24 cellular contexts compared by ENCODE assay signal in the genomic region with DNA sequence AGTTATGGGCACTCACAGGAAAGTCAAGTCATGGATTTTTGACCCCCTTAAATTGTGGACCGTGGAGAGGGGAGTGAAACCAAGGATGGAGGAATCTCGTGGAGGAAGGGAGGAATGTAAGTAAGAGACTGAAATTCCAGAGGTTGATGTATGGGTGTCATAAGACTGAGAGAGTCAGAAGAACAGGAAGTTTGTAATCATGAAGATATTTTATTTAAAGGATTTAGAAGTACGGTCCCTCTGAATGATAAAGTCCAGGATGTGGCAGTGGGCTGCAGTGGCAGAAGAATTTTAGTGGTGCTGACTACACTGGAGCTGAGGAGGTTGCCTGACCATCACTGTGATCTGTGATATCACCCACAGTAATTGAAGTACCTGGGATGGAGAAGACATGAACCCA. TPM values are rescaled to one million over a fixed set of nuclear protein-coding genes. Genes with fewer than 3 reads are reported as not detected.
DNase-seq lines count a peak whose midpoint lies in the region; ATAC-seq and TF ChIP-seq lines count a peak whose summit lies in the region.
"Had no signal": no experiment of that assay in that cellular context is flagged by ENCODE, and none has a peak within 500 bp of the region (broad histone marks: within the 10 kb centered on the region; RNA-seq: fewer than 3 reads in every experiment).

No MANE protein-coding gene starts in this region.

- H3K4me1 Mint-ChIP-seq in activated T-helper 17 cell treated with anti-CD3 and anti-CD28 coated beads, Interleukin-2, amount 50 U/mL, for 72 hours = peaks cover 2% of the 10 kb centered on the region
- H3K4me1 Mint-ChIP-seq: CD8-positive, alpha-beta memory T cell had no signal

- H3K27me3 Mint-ChIP-seq in activated T-helper 17 cell treated with anti-CD3 and anti-CD28 coated beads, Interleukin-2, amount 50 U/mL, for 72 hours = peaks cover 6% of the 10 kb centered on the region

- no peaks in the 10 kb centered on the region for H3K9me3 Mint-ChIP-seq in activated T-helper 17 cell treated with anti-CD3 and anti-CD28 coated beads, Interleukin-2, amount 50 U/mL, for 72 hours
- H3K9me3 Mint-ChIP-seq: CD8-positive, alpha-beta memory T cell; natural killer cell treated with Interleukin-12 subunit alpha and Interleukin-12 subunit beta and Interleukin-15 and Interleukin-18, amount 100 ng/mL, for 72 hours had no signal

- TF ChIP-seq CTCF in fibroblast of the aortic adventitia (IDR thresholded peaks at IDR 0.05; ENCODE audit: insufficient read depth, low read length) (no peak), lower leg skin (IDR thresholded peaks at IDR 0.05) (no peak)

- intact Hi-C loops in lower leg skin (cut with DNase I; ENCODE audit: low total_unique reads) = no loop called here

- H3K27ac Mint-ChIP-seq in activated T-helper 17 cell treated with anti-CD3 and anti-CD28 coated beads, Interleukin-2, amount 50 U/mL, for 72 hours = no peak overlapping the region
- H3K27ac Mint-ChIP-seq: CD8-positive, alpha-beta memory T cell; natural killer cell treated with Interleukin-12 subunit alpha and Interleukin-12 subunit beta and Interleukin-15 and Interleukin-18, amount 100 ng/mL, for 72 hours had no signal

- TF ChIP-seq POLR2A in lower leg skin (IDR thresholded peaks at IDR 0.05) = no peak

- peak; percentile 25 for ATAC-seq in SK-N-SH treated with all-trans-retinoic acid at 6 μM for 48 hours
- no peak for ATAC-seq in GM21529 (IDR thresholded peaks at IDR 0.05; ENCODE audit: unreplicated experiment)
- no peak for ATAC-seq in activated T-helper 17 cell treated with anti-CD3 and anti-CD28 coated beads, Interleukin-2, amount 50 U/mL, for 72 hours (replicated peaks)
- ATAC-seq: HCT116; heart left ventricle; natural killer cell treated with Interleukin-12 subunit alpha and Interleukin-12 subunit beta and Interleukin-15 and Interleukin-18, amount 100 ng/mL, for 72 hours; sciatic nerve had no signal

- no peak overlapping the region for H3K4me3 Mint-ChIP-seq in activated T-helper 17 cell treated with anti-CD3 and anti-CD28 coated beads, Interleukin-2, amount 50 U/mL, for 72 hours
- H3K4me3 Mint-ChIP-seq: CD8-positive, alpha-beta memory T cell; natural killer cell treated with Interleukin-12 subunit alpha and Interleukin-12 subunit beta and Interleukin-15 and Interleukin-18, amount 100 ng/mL, for 72 hours had no signal

- 86 to 88% methylated on average over 3 of the region's 3 CpGs for whole genome bisulfite sequencing in lower leg skin, 2 donors

- H3K4me3 ChIP-seq in fibroblast of the aortic adventitia (ENCODE audit: low read depth, low read length) = no peak overlapping the region
- H3K4me3 ChIP-seq in lower leg skin (ENCODE audit: low read depth, poor library complexity, severe bottlenecking) = no peak overlapping the region
- H3K4me3 ChIP-seq: heart left ventricle, left ventricle myocardium inferior, PC-9, uterus had no signal

- DNase-seq in HCEC 1CT (peak; percentile 79), fibroblast of the aortic adventitia (ENCODE audit: low read depth) (peak; percentile 38), ureter (ENCODE audit: low spot score) (no peak), lower leg skin (ENCODE audit: low spot score in 2 of 2) (no peak)
- DNase-seq: activated CD4-positive, alpha-beta T cell treated with anti-CD3 and anti-CD28 coated beads, Interleukin-2, amount 50 U/mL, for 4 hours; activated effector memory CD4-positive, alpha-beta T cell treated with Interleukin-2 at 50 U/mL for 16 hours; CD8-positive, alpha-beta memory T cell; cortex of kidney; DMS153; heart left ventricle; left ventricle myocardium inferior; NCI-H1092 treated with DMSO at 0.1 percent for 48 hours; NCI-H2029 treated with DMSO at 0.1 percent for 48 hours; NCI-H345; PC-9; posterior cingulate gyrus; SIG-M5; uterus had no signal

- H3K36me3 Mint-ChIP-seq in activated T-helper 17 cell treated with anti-CD3 and anti-CD28 coated beads, Interleukin-2, amount 50 U/mL, for 72 hours (ENCODE audit: low read depth) = no peaks in the 10 kb centered on the region
- H3K36me3 Mint-ChIP-seq: CD8-positive, alpha-beta memory T cell; natural killer cell treated with Interleukin-12 subunit alpha and Interleukin-12 subunit beta and Interleukin-15 and Interleukin-18, amount 100 ng/mL, for 72 hours had no signal

TF ChIP-seq in SK-N-SH treated with all-trans-retinoic acid at 6 μM for 48 hours, 23 proteins besides CTCF, POLR2A, EP300 and RAD21:
- TF ChIP-seq RARB (CRISPR knock-in tag; IDR thresholded peaks at IDR 0.05) (no peak), PPARA (CRISPR knock-in tag; IDR thresholded peaks at IDR 0.05; ENCODE audit: borderline replicate concordance) (no peak), TOX (CRISPR knock-in tag; IDR thresholded peaks at IDR 0.05; ENCODE audit: borderline replicate concordance) (no peak), GLIS3 (CRISPR knock-in tag; IDR thresholded peaks at IDR 0.05) (no peak), ZFP30 (CRISPR knock-in tag; IDR thresholded peaks at IDR 0.05) (no peak), CSDC2 (CRISPR knock-in tag; IDR thresholded peaks at IDR 0.05) (no peak), OSR1 (CRISPR knock-in tag; IDR thresholded peaks at IDR 0.05) (no peak), ZNF70 (CRISPR knock-in tag; IDR thresholded peaks at IDR 0.05) (no peak), ZC3H10 (CRISPR knock-in tag; IDR thresholded peaks at IDR 0.05) (no peak)
- TF ChIP-seq, protein P1, sequence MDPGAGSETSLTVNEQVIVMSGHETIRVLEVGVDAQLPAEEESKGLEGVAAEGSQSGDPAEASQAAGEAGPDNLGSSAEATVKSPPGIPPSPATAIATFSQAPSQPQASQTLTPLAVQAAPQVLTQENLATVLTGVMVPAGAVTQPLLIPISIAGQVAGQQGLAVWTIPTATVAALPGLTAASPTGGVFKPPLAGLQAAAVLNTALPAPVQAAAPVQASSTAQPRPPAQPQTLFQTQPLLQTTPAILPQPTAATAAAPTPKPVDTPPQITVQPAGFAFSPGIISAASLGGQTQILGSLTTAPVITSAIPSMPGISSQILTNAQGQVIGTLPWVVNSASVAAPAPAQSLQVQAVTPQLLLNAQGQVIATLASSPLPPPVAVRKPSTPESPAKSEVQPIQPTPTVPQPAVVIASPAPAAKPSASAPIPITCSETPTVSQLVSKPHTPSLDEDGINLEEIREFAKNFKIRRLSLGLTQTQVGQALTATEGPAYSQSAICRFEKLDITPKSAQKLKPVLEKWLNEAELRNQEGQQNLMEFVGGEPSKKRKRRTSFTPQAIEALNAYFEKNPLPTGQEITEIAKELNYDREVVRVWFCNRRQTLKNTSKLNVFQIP (CRISPR knock-in tag; IDR thresholded peaks at IDR 0.05; ENCODE audit: borderline replicate concordance, low read depth) = no peak

RNA-seq across cellular contexts. Expression of a gene that starts 57.8 kb away (rescaled TPM):
- total RNA-seq in fibroblast of the aortic adventitia (ENCODE audit: low replicate concordance) = 4.5 and 7.1 TPM in 2 replicates
- 9.6 TPM for total RNA-seq in ureter
- 1 to 10 TPM in 3 of 4 donors, under 1 TPM in 1; 0.59 to 2.3 (median 1.5) TPM for total RNA-seq in lower leg skin
- under 1 TPM in 1 of 2 donors, not detected in 1; 0.06 TPM for total RNA-seq in activated T-helper 17 cell treated with anti-CD3 and anti-CD28 coated beads, Interleukin-2, amount 50 U/mL, for 72 hours
- total RNA-seq: CD8-positive, alpha-beta memory T cell had no signal

Comparison
In these comparisons a context has a peak if more than half of its experiments do, and no peak if none do; other contexts are left out.
1. DNase-seq: peak in HCEC 1CT (single experiment) and fibroblast of the aortic adventitia (single experiment); none in ureter (single experiment) and lower leg skin (0 of 2).